In genomic region chr20:32479697-32480140, GRCh38 we compare ENCODE assay signal across 16 cellular contexts.
A peak's percentile ranks its signal among the peaks of the same experiment; 100 is the strongest.
DNase-seq lines count a peak whose midpoint lies in the region; ATAC-seq, FAIRE-seq and TF ChIP-seq lines count a peak whose summit lies in the region.
"Had no signal": no experiment of that assay in that cellular context is flagged by ENCODE, and none has a peak within 500 bp of the region (broad histone marks: within the 10 kb centered on the region; RNA-seq: fewer than 3 reads in every experiment).

No MANE protein-coding gene starts in this region.

- ATAC-seq in T-helper 17 cell, result no peak
- no peak for ATAC-seq in HG03571 (IDR thresholded peaks at IDR 0.05; ENCODE audit: unreplicated experiment)
- ATAC-seq: stimulated activated memory B cell treated with anti-CD40 and anti-IgM and Interleukin-4, amounts not matched to agents 10 μg/mL and 1 μg/mL and 100 μg/mL, for 72 hours had no signal

- FAIRE-seq in GM12892 (lab: Jason Lieb, UNC), result no peak

- no peak overlapping the region for H2AFZ ChIP-seq in parathyroid adenoma

- H3K36me3 Mint-ChIP-seq in CD8-positive, alpha-beta memory T cell, result peaks cover 0 to 6% (median 0%) of the 10 kb centered on the region in 3 donors
- H3K36me3 Mint-ChIP-seq in T-helper 17 cell (ENCODE audit: low read depth) (no peaks in the 10 kb centered on the region), immature natural killer cell (no peaks in the 10 kb centered on the region)
- H3K36me3 Mint-ChIP-seq: stimulated activated memory B cell treated with anti-CD40 and anti-IgM and Interleukin-4, amounts not matched to agents 10 μg/mL and 1 μg/mL and 100 μg/mL, for 72 hours had no signal

- peaks cover 35% of the 10 kb centered on the region for H3K79me2 ChIP-seq in parathyroid adenoma

- H3K4me3 ChIP-seq in CD8-positive, alpha-beta memory T cell (ENCODE audit: low read length), result no peak overlapping the region
- H3K4me3 ChIP-seq in parathyroid adenoma (ENCODE audit: low read depth, low read length), result no peak overlapping the region

- no peak overlapping the region for H3K27ac ChIP-seq in CD8-positive, alpha-beta memory T cell (ENCODE audit: low read depth, low read length)
- H3K27ac ChIP-seq in parathyroid adenoma, result peak overlapping the region; percentile 81
- H3K27ac ChIP-seq: C4-2B had no signal

- H3K4me2 ChIP-seq in parathyroid adenoma (ENCODE audit: low read length), result no peak overlapping the region

- no peaks in the 10 kb centered on the region for H3K27me3 Mint-ChIP-seq in CD8-positive, alpha-beta memory T cell
- H3K27me3 Mint-ChIP-seq in T-helper 17 cell (no peaks in the 10 kb centered on the region), immature natural killer cell (ENCODE audit: low read depth in 3 of 3) (peaks cover 1 to 23% (median 6%) of the 10 kb centered on the region in 3 donors)
- H3K27me3 Mint-ChIP-seq: stimulated activated memory B cell treated with anti-CD40 and anti-IgM and Interleukin-4, amounts not matched to agents 10 μg/mL and 1 μg/mL and 100 μg/mL, for 72 hours had no signal

- H3K4me3 Mint-ChIP-seq in CD8-positive, alpha-beta memory T cell, result peak overlapping the region in 3 of 7 donors; percentile 12 to 80 (median 72)
- H3K4me3 Mint-ChIP-seq in T-helper 17 cell (no peak overlapping the region), immature natural killer cell (peak overlapping the region in 2 of 5 donors; percentile 33 to 53)
- H3K4me3 Mint-ChIP-seq: stimulated activated memory B cell treated with anti-CD40 and anti-IgM and Interleukin-4, amounts not matched to agents 10 μg/mL and 1 μg/mL and 100 μg/mL, for 72 hours; T-helper 1 cell treated with Interleukin-12 subunit alpha and Interleukin-12 subunit beta and Interleukin-4 antibody, amounts not matched to agents 30 μg/mL and 1 μg/mL, for 36 hours had no signal

- H3K4me1 ChIP-seq in CD8-positive, alpha-beta memory T cell (ENCODE audit: insufficient read depth, low read length), result peaks cover 46% of the 10 kb centered on the region
- H3K4me1 ChIP-seq in parathyroid adenoma, result peaks cover 38% of the 10 kb centered on the region

- no peak for TF ChIP-seq CTCF in parathyroid adenoma (IDR thresholded peaks at IDR 0.05)

- POLR2A ChIA-PET in CD8-positive, alpha-beta memory T cell (lab: Charles Lee), result no interaction called here

- H3K9me3 Mint-ChIP-seq in CD8-positive, alpha-beta memory T cell, result no peaks in the 10 kb centered on the region
- H3K9me3 Mint-ChIP-seq in immature natural killer cell, result peaks cover 0 to 2% (median 0%) of the 10 kb centered on the region in 6 donors
- H3K9me3 Mint-ChIP-seq: H9; stimulated activated memory B cell treated with anti-CD40 and anti-IgM and Interleukin-4, amounts not matched to agents 10 μg/mL and 1 μg/mL and 100 μg/mL, for 72 hours; T-helper 1 cell treated with Interleukin-12 subunit alpha and Interleukin-12 subunit beta and Interleukin-4 antibody, amounts not matched to agents 30 μg/mL and 1 μg/mL, for 36 hours had no signal

- peak overlapping the region; percentile 25 to 85 (median 78) for H3K27ac Mint-ChIP-seq in CD8-positive, alpha-beta memory T cell
- H3K27ac Mint-ChIP-seq in T-helper 17 cell, result peak overlapping the region; percentile 56
- peak overlapping the region; percentile 52 to 85 (median 72) for H3K27ac Mint-ChIP-seq in immature natural killer cell
- H3K27ac Mint-ChIP-seq: stimulated activated memory B cell treated with anti-CD40 and anti-IgM and Interleukin-4, amounts not matched to agents 10 μg/mL and 1 μg/mL and 100 μg/mL, for 72 hours; T-helper 1 cell treated with Interleukin-12 subunit alpha and Interleukin-12 subunit beta and Interleukin-4 antibody, amounts not matched to agents 30 μg/mL and 1 μg/mL, for 36 hours had no signal

- no peak for TF ChIP-seq POLR2A in GM12892 (IDR thresholded peaks at IDR 0.05; ENCODE audit: low read depth, low read length)

- no peaks in the 10 kb centered on the region for H3K9me3 ChIP-seq in CD8-positive, alpha-beta memory T cell (ENCODE audit: low read length)
- H3K9me3 ChIP-seq in T-helper 17 cell (ENCODE audit: control insufficient read depth, low read length, poor library complexity, severe bottlenecking) (no peaks in the 10 kb centered on the region), parathyroid adenoma (ENCODE audit: control insufficient read depth, low read length) (no peaks in the 10 kb centered on the region)

- CTCF ChIA-PET in CD8-positive, alpha-beta memory T cell (lab: Charles Lee), result interaction anchor here (0.5 kb wide), 1 partner anchor 137 kb away, joined by 3 read pairs; no protein-coding TSS in a partner anchor

- H3K27me3 ChIP-seq in CD8-positive, alpha-beta memory T cell (ENCODE audit: insufficient read depth, low read length, poor library complexity, severe bottlenecking), result no peaks in the 10 kb centered on the region
- H3K27me3 ChIP-seq in parathyroid adenoma (ENCODE audit: control insufficient read depth, insufficient read depth, low read length), result no peaks in the 10 kb centered on the region

- H3K9ac ChIP-seq in parathyroid adenoma, result no peak overlapping the region

- H3K36me3 ChIP-seq in CD8-positive, alpha-beta memory T cell (ENCODE audit: insufficient read depth, low read length), result no peaks in the 10 kb centered on the region
- no peaks in the 10 kb centered on the region for H3K36me3 ChIP-seq in parathyroid adenoma (ENCODE audit: control insufficient read depth, insufficient read depth, low read length)

- peaks cover 43 to 59% (median 44%) of the 10 kb centered on the region in 3 donors for H3K4me1 Mint-ChIP-seq in CD8-positive, alpha-beta memory T cell
- peaks cover 29% of the 10 kb centered on the region for H3K4me1 Mint-ChIP-seq in T-helper 17 cell
- peaks cover 75 to 77% of the 10 kb centered on the region in 2 donors for H3K4me1 Mint-ChIP-seq in immature natural killer cell

- DNase-seq in CD8-positive, alpha-beta memory T cell, result peak in 1 of 5 donors; percentile 20
- DNase-seq in T-helper 17 cell, result no peak
- DNase-seq in immature natural killer cell, result no peak
- DNase-seq in T-helper 1 cell, result no peak
- no peak for DNase-seq in GM12892 (ENCODE audit: insufficient read length)
- no peak for DNase-seq in cerebellar nuclear complex (lab: John Stamatoyannopoulos, UW)
- DNase-seq: activated gamma-delta T cell treated with Interleukin-2 at 50 U/mL for 16 hours; H9; hippocampal formation; MV-4-11; stimulated activated CD4-positive, alpha-beta T cell treated with anti-CD3 and anti-CD28 coated beads, Interleukin-2, amount 100 ng/mL, for 48 hours had no signal
